Comparison of ENCODE assay signal across 3 cellular contexts in the genomic region with DNA sequence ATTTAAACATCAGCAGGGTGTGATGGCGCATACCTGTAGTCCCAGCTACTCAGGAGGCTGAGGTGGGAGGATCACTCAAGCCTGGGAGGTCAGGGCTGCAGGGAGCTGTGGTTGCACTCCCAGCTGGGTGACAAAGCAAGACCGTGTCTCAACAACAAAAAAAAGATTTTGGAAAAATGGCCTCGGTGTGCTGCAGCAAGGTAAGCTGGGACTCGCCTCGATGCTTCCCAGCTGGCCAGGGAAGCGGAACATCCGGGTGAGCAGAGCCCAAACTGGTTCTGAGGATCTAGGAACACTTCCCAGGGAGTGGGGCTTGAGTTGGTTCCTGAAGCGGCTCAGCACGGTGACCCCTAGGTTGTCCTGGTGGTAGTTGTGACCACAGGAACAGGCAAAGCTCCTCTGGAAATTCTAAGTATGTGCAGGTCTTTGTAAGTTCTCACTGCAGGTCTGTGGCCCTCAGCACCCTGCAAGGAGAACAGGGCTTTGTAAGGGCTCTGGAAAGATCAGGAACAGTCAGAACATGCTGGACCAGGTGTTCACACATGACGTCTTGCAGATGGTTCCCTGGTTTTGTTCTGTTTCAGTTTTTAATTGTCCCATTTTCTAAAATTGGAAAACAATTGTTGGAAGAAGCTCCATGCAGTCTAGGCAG.
TF ChIP-seq lines count a peak whose summit lies in the region.

No MANE protein-coding gene starts in this region.

TF ChIP-seq in SK-N-SH, 30 proteins besides CTCF, POLR2A, EP300 and RAD21:
- TF ChIP-seq SIN3A (IDR thresholded peaks at IDR 0.05; ENCODE audit: borderline replicate concordance, low read depth, low read length) (no peak), SMC3 (IDR thresholded peaks at IDR 0.05; ENCODE audit: low read depth, low read length) (no peak), POLR2AphosphoS5 (IDR thresholded peaks at IDR 0.05; ENCODE audit: low read depth, low read length) (0 out of 2 replicates have a peak, but pooled peaks have one; percentile 14)

TF ChIP-seq in SK-N-SH treated with all-trans-retinoic acid at 6 μM for 48 hours, 23 proteins besides CTCF, POLR2A, EP300 and RAD21:
- TF ChIP-seq CREB5 (CRISPR knock-in tag; IDR thresholded peaks at IDR 0.05; ENCODE audit: low read depth) (no peak), ZNF565 (CRISPR knock-in tag; conservative IDR thresholded peaks at IDR 0.05; ENCODE audit: low read depth) (no peak), PPARA (CRISPR knock-in tag; IDR thresholded peaks at IDR 0.05; ENCODE audit: borderline replicate concordance) (no peak), ARNTL (CRISPR knock-in tag; IDR thresholded peaks at IDR 0.05; ENCODE audit: borderline replicate concordance, low read depth) (no peak), ZC3H10 (CRISPR knock-in tag; IDR thresholded peaks at IDR 0.05) (no peak), TCF4 (CRISPR knock-in tag; IDR thresholded peaks at IDR 0.05; ENCODE audit: borderline replicate concordance) (no peak), GLIS3 (CRISPR knock-in tag; IDR thresholded peaks at IDR 0.05) (no peak), CSRNP3 (CRISPR knock-in tag; IDR thresholded peaks at IDR 0.05) (no peak), ESRRG (CRISPR knock-in tag; IDR thresholded peaks at IDR 0.05) (no peak), BACH2 (CRISPR knock-in tag; IDR thresholded peaks at IDR 0.05; ENCODE audit: borderline replicate concordance) (no peak), CSDC2 (CRISPR knock-in tag; IDR thresholded peaks at IDR 0.05) (no peak)

TF ChIP-seq in GM23338, 12 proteins besides CTCF, POLR2A, EP300 and RAD21:
- no peak for TF ChIP-seq ZNF114 (CRISPR knock-in tag; IDR thresholded peaks at IDR 0.05)
TF ChIP-seq in GM23338: peak in this region for 0.
